8 cellular contexts compared by ENCODE assay signal in genomic region chr7:24573554-24574338, GRCh38. TPM values are rescaled to one million over a fixed set of nuclear protein-coding genes. Genes with fewer than 3 reads are reported as not detected.
A peak's percentile ranks its signal among the peaks of the same experiment; 100 is the strongest.
DNase-seq lines count a peak whose midpoint lies in the region; ATAC-seq lines count a peak whose summit lies in the region.

No MANE protein-coding gene starts in this region.

- DNase-seq in SIG-M5 treated with dmso at 0.1 percent for 504 hours (lab: John Stamatoyannopoulos, UW; ENCODE audit: unreplicated experiment) (peak; percentile 19), SIG-M5 (lab: John Stamatoyannopoulos, UW) (no peak), NCI-H1105 (lab: John Stamatoyannopoulos, UW) (peak; percentile 43), mesenteric fat pad (ENCODE audit: low spot score) (peak; percentile 90)
- DNase-seq in activated CD4-positive, alpha-beta memory T cell treated with anti-CD3 and anti-CD28 coated beads for 36 hours, result peak; percentile 52
- DNase-seq in effector memory CD8-positive, alpha-beta T cell, result peak; percentile 17 to 26 (median 17)
- DNase-seq in stimulated activated naive B cell treated with anti-CD40 and anti-IgM and Interleukin-4, amounts not matched to agents 10 μg/mL and 1 μg/mL and 100 μg/mL, for 72 hours, result peak; percentile 47

- POLR2A ChIA-PET in activated CD4-positive, alpha-beta memory T cell treated with anti-CD3 and anti-CD28 coated beads for 36 hours (lab: Charles Lee), result interaction anchor here (1.1 kb wide), 1 partner anchor 551 kb away, joined by 3 read pairs; the partner anchor contains the start of gene CYCS

- H3K36me3 Mint-ChIP-seq in activated CD4-positive, alpha-beta memory T cell treated with anti-CD3 and anti-CD28 coated beads for 36 hours, result no peaks in the 10 kb centered on the region
- peaks cover 7% of the 10 kb centered on the region for H3K36me3 Mint-ChIP-seq in effector memory CD8-positive, alpha-beta T cell (ENCODE audit: insufficient read depth)
- H3K36me3 Mint-ChIP-seq in stimulated activated naive B cell treated with anti-CD40 and anti-IgM and Interleukin-4, amounts not matched to agents 10 μg/mL and 1 μg/mL and 100 μg/mL, for 72 hours, result peaks cover 0 to 1% of the 10 kb centered on the region in 2 donors

- H3K9me3 Mint-ChIP-seq in activated CD4-positive, alpha-beta memory T cell treated with anti-CD3 and anti-CD28 coated beads for 36 hours, result no peaks in the 10 kb centered on the region
- H3K9me3 Mint-ChIP-seq in effector memory CD8-positive, alpha-beta T cell, result no peaks in the 10 kb centered on the region
- no peaks in the 10 kb centered on the region for H3K9me3 Mint-ChIP-seq in stimulated activated naive B cell treated with anti-CD40 and anti-IgM and Interleukin-4, amounts not matched to agents 10 μg/mL and 1 μg/mL and 100 μg/mL, for 72 hours

- H3K27ac Mint-ChIP-seq in activated CD4-positive, alpha-beta memory T cell treated with anti-CD3 and anti-CD28 coated beads for 36 hours, result peak overlapping the region; percentile 70
- H3K27ac Mint-ChIP-seq in effector memory CD8-positive, alpha-beta T cell, result peak overlapping the region; percentile 69 to 91
- H3K27ac Mint-ChIP-seq in stimulated activated naive B cell treated with anti-CD40 and anti-IgM and Interleukin-4, amounts not matched to agents 10 μg/mL and 1 μg/mL and 100 μg/mL, for 72 hours, result peak overlapping the region; percentile 86

- CTCF ChIA-PET in activated CD4-positive, alpha-beta memory T cell treated with anti-CD3 and anti-CD28 coated beads for 36 hours (lab: Charles Lee), result interaction anchor here (0.5 to 5.5 kb wide), 6 partner anchors 9 to 1238 kb away, joined by 3 to 69 read pairs (median 3); no protein-coding TSS in a partner anchor

- peak overlapping the region; percentile 83 for H3K4me3 Mint-ChIP-seq in activated CD4-positive, alpha-beta memory T cell treated with anti-CD3 and anti-CD28 coated beads for 36 hours
- peak overlapping the region; percentile 90 to 91 for H3K4me3 Mint-ChIP-seq in effector memory CD8-positive, alpha-beta T cell
- H3K4me3 Mint-ChIP-seq in stimulated activated naive B cell treated with anti-CD40 and anti-IgM and Interleukin-4, amounts not matched to agents 10 μg/mL and 1 μg/mL and 100 μg/mL, for 72 hours, result peak overlapping the region; percentile 90 to 92

- peaks cover 28% of the 10 kb centered on the region for H3K4me1 Mint-ChIP-seq in activated CD4-positive, alpha-beta memory T cell treated with anti-CD3 and anti-CD28 coated beads for 36 hours (ENCODE audit: low read depth)
- peaks cover 20 to 37% of the 10 kb centered on the region in 2 donors for H3K4me1 Mint-ChIP-seq in effector memory CD8-positive, alpha-beta T cell (ENCODE audit: low read depth in 2 of 2)
- H3K4me1 Mint-ChIP-seq in stimulated activated naive B cell treated with anti-CD40 and anti-IgM and Interleukin-4, amounts not matched to agents 10 μg/mL and 1 μg/mL and 100 μg/mL, for 72 hours, result peaks cover 21 to 38% of the 10 kb centered on the region in 2 donors

- intact Hi-C loops in activated CD4-positive, alpha-beta memory T cell treated with anti-CD3 and anti-CD28 coated beads for 36 hours (cut with micrococcal nuclease), result loop anchor here (2.0 to 10.0 kb wide), 8 partner anchors 171 to 976 kb away; partner anchors contain the start of genes CCDC126, CYCS and FAM221A

- ATAC-seq in HG02642 (IDR thresholded peaks at IDR 0.05; ENCODE audit: poor library complexity, unreplicated experiment), result peak; percentile 37
- peak; percentile 26 for ATAC-seq in effector memory CD8-positive, alpha-beta T cell (replicated peaks)
- peak; percentile 48 to 53 for ATAC-seq in stimulated activated naive B cell treated with anti-CD40 and anti-IgM and Interleukin-4, amounts not matched to agents 10 μg/mL and 1 μg/mL and 100 μg/mL, for 72 hours (replicated peaks)

- H3K27me3 Mint-ChIP-seq in activated CD4-positive, alpha-beta memory T cell treated with anti-CD3 and anti-CD28 coated beads for 36 hours, result peaks cover 3% of the 10 kb centered on the region
- no peaks in the 10 kb centered on the region for H3K27me3 Mint-ChIP-seq in effector memory CD8-positive, alpha-beta T cell
- H3K27me3 Mint-ChIP-seq in stimulated activated naive B cell treated with anti-CD40 and anti-IgM and Interleukin-4, amounts not matched to agents 10 μg/mL and 1 μg/mL and 100 μg/mL, for 72 hours, result peaks cover 5 to 10% of the 10 kb centered on the region in 2 donors

RNA-seq across cellular contexts. Expression of gene PALS2, which starts 0.5 kb away (rescaled TPM):
- 10 to 100 TPM; 21.0 to 22.9 TPM for total RNA-seq in activated CD4-positive, alpha-beta memory T cell treated with anti-CD3 and anti-CD28 coated beads for 36 hours
- total RNA-seq in mesenteric fat pad, result 45.2 TPM
